10 cellular contexts compared by ENCODE assay signal in genomic region chr1:192788184-192788583, GRCh38. TPM values are rescaled to one million over a fixed set of nuclear protein-coding genes. Genes with fewer than 3 reads are reported as not detected.
DNase-seq lines count a peak whose midpoint lies in the region; ATAC-seq, FAIRE-seq and TF ChIP-seq lines count a peak whose summit lies in the region.
"Had no signal": no experiment of that assay in that cellular context is flagged by ENCODE, and none has a peak within 500 bp of the region (broad histone marks: within the 10 kb centered on the region; RNA-seq: fewer than 3 reads in every experiment).

No MANE protein-coding gene starts in this region.

- FAIRE-seq in endothelial cell of umbilical vein (lab: Jason Lieb, UNC) = no peak

- H3K9ac ChIP-seq in endothelial cell of umbilical vein (replicated peaks; ENCODE audit: extremely low read depth, insufficient read depth, low read length) = no peak overlapping the region

- POLR2A ChIA-PET in endothelial cell of umbilical vein (lab: Charles Lee) = no interaction called here

- intact Hi-C loops in endothelial cell of umbilical vein (cut with micrococcal nuclease) = no loop called here

- H2AFZ ChIP-seq in endothelial cell of umbilical vein (ENCODE audit: low read depth, low read length) = peak overlapping the region; percentile 7

- H3K79me2 ChIP-seq in endothelial cell of umbilical vein (ENCODE audit: control insufficient read depth, insufficient read depth, low read length) = no peaks in the 10 kb centered on the region

- no peaks in the 10 kb centered on the region for H3K4me1 ChIP-seq in endothelial cell of umbilical vein (ENCODE audit: control insufficient read depth, extremely low read depth, insufficient read depth, low read length)

- H3K9me1 ChIP-seq in endothelial cell of umbilical vein (replicated peaks; ENCODE audit: control insufficient read depth, extremely low read depth, insufficient read depth, low read length) = no peaks in the 10 kb centered on the region

- no peak overlapping the region for H3K4me3 ChIP-seq in endothelial cell of umbilical vein (replicated peaks in 1 of 3; ENCODE audit: insufficient read depth in 1 of 3, low read depth in 1 of 3, low read length in 3 of 3)

- H3K9me3 ChIP-seq in endothelial cell of umbilical vein (replicated peaks; ENCODE audit: control insufficient read depth, insufficient read depth, low read length) = no peaks in the 10 kb centered on the region

- no peaks in the 10 kb centered on the region for H4K20me1 ChIP-seq in endothelial cell of umbilical vein (replicated peaks; ENCODE audit: control insufficient read depth, extremely low read depth, insufficient read depth, low read length)

- H3K27me3 ChIP-seq in endothelial cell of umbilical vein (ENCODE audit: control insufficient read depth in 2 of 2, insufficient read depth in 2 of 2, low read length in 2 of 2) = no peaks in the 10 kb centered on the region

- no TSS peak for BruUV-seq in endothelial cell of umbilical vein (replicated peaks; lab: Mats Ljungman, UMichigan)

- CTCF ChIA-PET in endothelial cell of umbilical vein (lab: Charles Lee) = interaction anchor here (0.8 to 1.5 kb wide), 3 partner anchors 17 to 314 kb away, joined by 3 read pairs; no protein-coding TSS in a partner anchor

- DNase-seq in Daoy (ENCODE audit: low read depth) = peak; percentile 82
- DNase-seq in OCI-M1 (lab: John Stamatoyannopoulos, UW) = peak; percentile 82
- DNase-seq in endothelial cell of umbilical vein (ENCODE audit: low read depth, low spot score) = no peak
- DNase-seq in myocyte (ENCODE audit: low read depth) = peak; percentile 77
- no peak for DNase-seq in DMS79 treated with DMSO at 0.1 percent for 48 hours (lab: John Stamatoyannopoulos, UW)
- no peak for DNase-seq in NCI-H1436 treated with DMSO at 0.1 percent for 48 hours (lab: John Stamatoyannopoulos, UW)
- no peak for DNase-seq in effector CD8-positive, alpha-beta T cell (lab: John Stamatoyannopoulos, UW)
- DNase-seq: activated gamma-delta T cell, NCI-H446 had no signal

- H3K36me3 ChIP-seq in endothelial cell of umbilical vein (ENCODE audit: control insufficient read depth in 2 of 2, extremely low read depth in 1 of 2, insufficient read depth in 2 of 2, low read length in 2 of 2) = no peaks in the 10 kb centered on the region

- dilution Hi-C loops in endothelial cell of umbilical vein (cut with MboI; ENCODE audit: extremely low pct_ligation_motif_present, low sequenced_read_pairs) = no loop called here

- no peak for ATAC-seq in HG03095 (IDR thresholded peaks at IDR 0.05; ENCODE audit: unreplicated experiment)

- TF ChIP-seq POLR2A in endothelial cell of umbilical vein (IDR thresholded peaks at IDR 0.05; ENCODE audit: low read depth, low read length) = no peak

- no peak for TF ChIP-seq CTCF in endothelial cell of umbilical vein (IDR thresholded peaks at IDR 0.05; ENCODE audit: extremely low read depth in 1 of 2, insufficient read depth in 1 of 2, low read depth in 1 of 2, low read length in 2 of 2)

- H3K27ac ChIP-seq in endothelial cell of umbilical vein (ENCODE audit: insufficient read depth, low read depth, low read length) = no peak overlapping the region

- no peak overlapping the region for H3K4me2 ChIP-seq in endothelial cell of umbilical vein (ENCODE audit: insufficient read depth, low read length)

TF ChIP-seq in endothelial cell of umbilical vein, 7 proteins besides CTCF, POLR2A, EP300 and RAD21:
- no peak for TF ChIP-seq JUN (IDR thresholded peaks at IDR 0.05; ENCODE audit: borderline replicate concordance, insufficient read depth, insufficient read length, low read depth)
- no peak for TF ChIP-seq POLR2AphosphoS5 (IDR thresholded peaks at IDR 0.05; ENCODE audit: insufficient read depth, low read depth, low read length)
- no peak for TF ChIP-seq MAX (IDR thresholded peaks at IDR 0.05; ENCODE audit: insufficient read depth, insufficient read length)
- TF ChIP-seq EZH2 (IDR thresholded peaks at IDR 0.05; ENCODE audit: borderline replicate concordance, low read depth, low read length, severe bottlenecking) = no peak
- no peak for TF ChIP-seq MYC (IDR thresholded peaks at IDR 0.05; ENCODE audit: low read depth, low read length)
- TF ChIP-seq FOS (IDR thresholded peaks at IDR 0.05; ENCODE audit: borderline replicate concordance, insufficient read depth, low read length) = no peak
- TF ChIP-seq GATA2 (IDR thresholded peaks at IDR 0.05; ENCODE audit: insufficient read depth, insufficient read length, low read depth, low read length) = no peak

RNA-seq across cellular contexts. Expression of gene RGS2, which starts 20.7 kb away (rescaled TPM):
- total RNA-seq in Daoy (2014; rRNA removed; shearing (Covaris generic)) = 7.6 and 7.9 TPM in 2 replicates
- total RNA-seq in endothelial cell of umbilical vein (9.1 and 9.5 TPM in 2 replicates), myocyte (30.2 and 54.2 TPM in 2 replicates)
- polyA plus RNA-seq in endothelial cell of umbilical vein = 4.4 and 6.1 TPM in 2 replicates
- polyA plus RNA-seq in endothelial cell of umbilical vein (2011; cell fraction: cytosol; rRNA removed) = 13.2 and 14.9 TPM in 2 replicates
- 20.7 and 22.9 TPM in 2 replicates for polyA plus RNA-seq in endothelial cell of umbilical vein (2011; cell fraction: nucleus; rRNA removed)
- 8.3 and 14.8 TPM in 2 replicates for polyA plus RNA-seq in endothelial cell of umbilical vein (2012)
- polyA minus RNA-seq in endothelial cell of umbilical vein = 4.0 and 5.5 TPM in 2 replicates
- 15.1 TPM for polyA minus RNA-seq in endothelial cell of umbilical vein (2011; cell fraction: cytosol; rRNA and poly(A)+ RNA removed)
- polyA minus RNA-seq in endothelial cell of umbilical vein (2011; cell fraction: nucleus; rRNA and poly(A)+ RNA removed) = 18.0 and 23.7 TPM in 2 replicates
- polyA plus RNA-seq in myocyte (2012) = 8.4 TPM

Comparison
In these comparisons a context has a peak if more than half of its experiments do, and no peak if none do; other contexts are left out.
1. DNase-seq: peak in Daoy (single experiment), OCI-M1 (single experiment) and myocyte (single experiment); none in endothelial cell of umbilical vein (single experiment), DMS79 treated with DMSO at 0.1 percent for 48 hours (single experiment), NCI-H1436 treated with DMSO at 0.1 percent for 48 hours (single experiment) and effector CD8-positive, alpha-beta T cell (single experiment).